Comparison of ENCODE assay signal across 9 cellular contexts in genomic region chr11:112290462-112290894, GRCh38. TPM values are rescaled to one million over a fixed set of nuclear protein-coding genes. Genes with fewer than 3 reads are reported as not detected.
DNase-seq lines count a peak whose midpoint lies in the region; ATAC-seq and TF ChIP-seq lines count a peak whose summit lies in the region.
"Had no signal": no experiment of that assay in that cellular context is flagged by ENCODE, and none has a peak within 500 bp of the region (broad histone marks: within the 10 kb centered on the region; RNA-seq: fewer than 3 reads in every experiment).

No MANE protein-coding gene starts in this region.

- TF ChIP-seq CTCF in A673 (conservative IDR thresholded peaks at IDR 0.05; ENCODE audit: low read depth, low read length) = no peak

- H3K9me3 Mint-ChIP-seq in central memory CD8-positive, alpha-beta T cell = no peaks in the 10 kb centered on the region

- H3K4me3 ChIP-seq in A673 (ENCODE audit: low read depth, low read length, poor library complexity, severe bottlenecking) = peak overlapping the region; percentile 64
- peak overlapping the region; percentile 61 for H3K4me3 ChIP-seq in HUES64 (ENCODE audit: low read length)
- peak overlapping the region; percentile 38 for H3K4me3 ChIP-seq in mononuclear cell (ENCODE audit: low read length)

- H3K36me3 Mint-ChIP-seq in central memory CD8-positive, alpha-beta T cell (ENCODE audit: insufficient read depth) = peaks cover 1% of the 10 kb centered on the region

- TSS peak; percentile 68 for BruUV-seq in A673 (replicated peaks; lab: Mats Ljungman, UMichigan)

- peaks cover 12% of the 10 kb centered on the region for H3K27me3 Mint-ChIP-seq in central memory CD8-positive, alpha-beta T cell

- H3K9ac ChIP-seq in HUES64 (ENCODE audit: low read depth, low read length) = no peak overlapping the region

- CTCF ChIA-PET in A673 (lab: Charles Lee) = no interaction called here

- H3K27me3 ChIP-seq in A673 (replicated peaks; ENCODE audit: insufficient read depth, low read depth, low read length, poor library complexity) (no peaks in the 10 kb centered on the region), HUES64 (ENCODE audit: insufficient read depth, low read length) (peaks cover 26% of the 10 kb centered on the region), mononuclear cell (ENCODE audit: insufficient read depth, low read length) (no peaks in the 10 kb centered on the region)

- H3K4me1 Mint-ChIP-seq in central memory CD8-positive, alpha-beta T cell = peaks cover 5% of the 10 kb centered on the region

- intact Hi-C loops in A673 (cut with micrococcal nuclease; ENCODE audit: unreplicated experiment) = loop anchor here (1.0 to 5.0 kb wide), 6 partner anchors 207 to 827 kb away; partner anchors contain the start of gene NCAM1

- H3K9me3 ChIP-seq in A673 (ENCODE audit: low read depth, low read length, poor library complexity, severe bottlenecking) (no peaks in the 10 kb centered on the region), HUES64 (ENCODE audit: insufficient read depth, low read depth, low read length) (no peaks in the 10 kb centered on the region), mononuclear cell (ENCODE audit: low read depth, low read length) (no peaks in the 10 kb centered on the region)

- peak overlapping the region; percentile 68 for H3K4me3 Mint-ChIP-seq in central memory CD8-positive, alpha-beta T cell

- H3K36me3 ChIP-seq in A673 (ENCODE audit: insufficient read depth, low read length, poor library complexity, severe bottlenecking) (peaks cover 11% of the 10 kb centered on the region), HUES64 (ENCODE audit: insufficient read depth, low read length) (no peaks in the 10 kb centered on the region)

- H3K27ac ChIP-seq in A673 (ENCODE audit: low read depth, low read length, poor library complexity, severe bottlenecking) (peak overlapping the region; percentile 92), HUES64 (ENCODE audit: low read depth, low read length) (no peak overlapping the region)

- no peak for ATAC-seq in central memory CD8-positive, alpha-beta T cell (replicated peaks; ENCODE audit: extremely low read depth, poor library complexity, severe bottlenecking)
- ATAC-seq in GM18870 (IDR thresholded peaks at IDR 0.05; ENCODE audit: unreplicated experiment) = no peak

- H3K27ac Mint-ChIP-seq in central memory CD8-positive, alpha-beta T cell (ENCODE audit: low read depth) = no peak overlapping the region

- POLR2A ChIA-PET in A673 (lab: Charles Lee; ENCODE audit: low non-redundant PET) = no interaction called here

- peaks cover 50% of the 10 kb centered on the region for H3K4me1 ChIP-seq in A673 (ENCODE audit: insufficient read depth, low read length, poor library complexity, severe bottlenecking)
- peaks cover 4% of the 10 kb centered on the region; the same call in 1 of the 2 replicates for H3K4me1 ChIP-seq in HUES64 (ENCODE audit: insufficient read depth, low read length)
- H3K4me1 ChIP-seq in mononuclear cell (ENCODE audit: insufficient read depth, low read length) = peaks cover 22% of the 10 kb centered on the region

- 7% methylated on average over 5 of the region's 6 CpGs for WGBS in HUES64

- DNase-seq in A673 (ENCODE audit: low spot score) (peak; percentile 54), occipital lobe (lab: John Stamatoyannopoulos, UW) (no peak), amygdala (lab: John Stamatoyannopoulos, UW) (no peak), SHP77 treated with DMSO at 0.1 percent for 48 hours (lab: John Stamatoyannopoulos, UW) (no peak)
- DNase-seq in central memory CD8-positive, alpha-beta T cell (ENCODE audit: low spot score in 2 of 2) = no peak

RNA-seq across cellular contexts. Expression of gene PLET1, which starts 29.8 kb away (rescaled TPM):
- total RNA-seq in A673 (2021) (not detected in 2 replicates), mononuclear cell (not detected), occipital lobe (not detected)
- not detected for polyA plus RNA-seq in HUES64 (2013, experiment 1 of 2)
- polyA plus RNA-seq in HUES64 (2013, experiment 2 of 2) = not detected
- total RNA-seq: RPMI7951 had no signal
